21 cellular contexts compared by ENCODE assay signal in the genomic region with DNA sequence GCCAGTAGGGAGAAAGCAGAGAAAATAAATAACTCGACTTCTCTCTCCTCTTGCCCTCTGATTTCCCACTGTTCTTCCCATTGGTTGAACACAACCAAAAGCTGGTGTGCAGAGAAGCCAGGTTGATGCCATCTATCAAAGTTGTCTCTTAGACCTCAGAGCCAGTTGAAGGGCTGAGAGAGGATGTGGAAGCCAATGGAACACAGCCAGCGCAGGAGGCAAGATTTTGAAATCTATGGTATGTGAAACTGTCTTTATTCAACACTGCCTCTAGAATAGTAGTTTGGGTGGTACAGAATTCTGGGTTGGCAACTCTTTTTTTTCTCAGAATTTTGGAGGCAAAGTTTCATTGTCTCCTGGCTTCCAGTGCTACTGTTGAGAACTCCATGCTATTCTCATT. TPM values are rescaled to one million over a fixed set of nuclear protein-coding genes. Genes with fewer than 3 reads are reported as not detected.
"Had no signal": no experiment of that assay in that cellular context is flagged by ENCODE, and none has a peak within 500 bp of the region (broad histone marks: within the 10 kb centered on the region; RNA-seq: fewer than 3 reads in every experiment).

No MANE protein-coding gene starts in this region.

- H3K27ac ChIP-seq: RWPE1 had no signal

- H3K4me2 ChIP-seq: SK-N-SH had no signal

- DNase-seq: KBM-7, NCI-H1092, NCI-H1105 treated with DMSO at 0.1 percent for 48 hours, NCI-H1417 treated with DMSO at 0.1 percent for 48 hours, NCI-H146, NCI-H1694 treated with DMSO at 0.1 percent for 48 hours, NCI-H1930, NCI-H2081, NCI-H2107, NCI-H2227 treated with DMSO at 0.1 percent for 48 hours, NCI-H446, NCI-H510A, NCI-H524 treated with DMSO at 0.1 percent for 48 hours, NCI-H69, NCI-H774, PC-3, SHP77, SK-N-SH had no signal

- ATAC-seq: PC-3 had no signal

RNA-seq across cellular contexts. Expression of a gene that starts 45.1 kb away (rescaled TPM):
- total RNA-seq: LHCN-M2, MCF 10A had no signal
